8 cellular contexts compared by ENCODE assay signal in the genomic region with DNA sequence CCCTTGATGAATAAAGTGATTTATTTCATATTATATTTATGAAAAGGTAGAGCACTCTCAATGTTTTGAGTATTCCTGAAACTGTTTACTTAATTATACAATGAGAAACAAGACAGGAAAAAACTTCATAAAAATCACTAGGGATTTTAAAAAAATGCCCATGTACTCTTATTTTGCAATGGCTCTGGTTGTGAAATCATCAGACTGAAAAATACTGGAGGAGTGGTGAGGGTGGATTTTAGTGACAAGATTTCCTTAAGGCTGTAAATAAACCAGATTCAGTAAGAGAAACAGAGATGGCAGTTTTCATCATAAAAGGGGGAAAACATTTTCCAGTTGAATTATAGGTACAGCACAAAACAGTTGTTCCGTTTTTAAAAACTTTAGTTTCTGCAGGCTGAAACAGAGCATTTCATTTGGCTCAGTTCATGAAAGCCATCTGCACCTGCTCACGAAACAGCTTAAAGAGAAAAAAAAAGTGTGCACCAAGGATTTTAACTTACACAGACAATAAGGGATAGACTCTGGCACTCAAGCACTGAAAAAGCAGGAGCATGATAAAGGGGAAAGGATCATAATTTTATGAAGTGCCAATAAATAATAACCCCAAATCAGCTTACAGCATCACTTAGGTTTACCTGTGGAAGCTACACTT.
DNase-seq lines count a peak whose midpoint lies in the region; ATAC-seq and TF ChIP-seq lines count a peak whose summit lies in the region.

No MANE protein-coding gene starts in this region.

- H3K27me3 ChIP-seq in adrenal gland (no peaks in the 10 kb centered on the region), upper lobe of left lung (no peaks in the 10 kb centered on the region)

- H3K27ac Mint-ChIP-seq in activated naive CD4-positive, alpha-beta T cell treated with anti-CD3 and anti-CD28 coated beads, Interleukin-2, amount 10 ng/mL, durations not matched to agents 7 days and 5 days, result peak overlapping the region; percentile 93
- peak overlapping the region; percentile 96 for H3K27ac Mint-ChIP-seq in memory B cell

- H3K36me3 ChIP-seq in adrenal gland (replicated peaks in 1 of 2), result no peaks in the 10 kb centered on the region
- no peaks in the 10 kb centered on the region for H3K36me3 ChIP-seq in upper lobe of left lung

- TF ChIP-seq POLR2A in adrenal gland (IDR thresholded peaks at IDR 0.05) (no peak), upper lobe of left lung (IDR thresholded peaks at IDR 0.05) (no peak)

- 37 to 44% (median 38%) methylated on average over 2 of the region's 2 CpGs for WGBS in adrenal gland, 4 donors
- WGBS in upper lobe of left lung, 2 donors, result 40 to 64% methylated on average over 2 of the region's 2 CpGs

- intact Hi-C loops in adrenal gland (cut with DNase I), result no loop called here

- CTCF ChIA-PET in activated naive CD4-positive, alpha-beta T cell treated with anti-CD3 and anti-CD28 coated beads, Interleukin-2, amount 10 ng/mL, durations not matched to agents 7 days and 5 days (lab: Charles Lee), result interaction anchor here (0.7 to 12.1 kb wide), 13 partner anchors 28 to 1089 kb away, joined by 3 to 144 read pairs (median 3); a partner anchor contains a TSS

- DNase-seq in activated naive CD4-positive, alpha-beta T cell treated with anti-CD3 and anti-CD28 coated beads, Interleukin-2, amount 10 ng/mL, durations not matched to agents 7 days and 5 days, result no peak
- no peak for DNase-seq in activated naive CD4-positive, alpha-beta T cell (lab: John Stamatoyannopoulos, UW)
- DNase-seq in adrenal gland (no peak), memory B cell (ENCODE audit: low spot score in 2 of 2) (no peak), upper lobe of left lung (no peak)
- no peak for DNase-seq in NK-92 treated with Interleukin-12 subunit alpha and Interleukin-12 subunit beta, amount 100 ng/mL, for 24 hours (lab: John Stamatoyannopoulos, UW)
- DNase-seq in activated CD4-positive, CD25-positive, alpha-beta regulatory T cell (lab: John Stamatoyannopoulos, UW), result no peak

- TF ChIP-seq EP300 in upper lobe of left lung (IDR thresholded peaks at IDR 0.05), result no peak

- TF ChIP-seq CTCF in adrenal gland (IDR thresholded peaks at IDR 0.05), result no peak
- TF ChIP-seq CTCF in upper lobe of left lung (IDR thresholded peaks at IDR 0.05), result no peak

- peaks cover 0 to 22% of the 10 kb centered on the region in 2 donors for H3K4me1 ChIP-seq in adrenal gland (replicated peaks in 1 of 2)
- peaks cover 46 to 55% (median 49%) of the 10 kb centered on the region in 4 donors for H3K4me1 ChIP-seq in upper lobe of left lung

- H3K9me3 Mint-ChIP-seq in activated naive CD4-positive, alpha-beta T cell treated with anti-CD3 and anti-CD28 coated beads, Interleukin-2, amount 10 ng/mL, durations not matched to agents 7 days and 5 days, result no peaks in the 10 kb centered on the region
- no peaks in the 10 kb centered on the region for H3K9me3 Mint-ChIP-seq in memory B cell

- H3K36me3 Mint-ChIP-seq in activated naive CD4-positive, alpha-beta T cell treated with anti-CD3 and anti-CD28 coated beads, Interleukin-2, amount 10 ng/mL, durations not matched to agents 7 days and 5 days, result peaks cover 4% of the 10 kb centered on the region
- H3K36me3 Mint-ChIP-seq in memory B cell, result no peaks in the 10 kb centered on the region

- no peak for ATAC-seq in memory B cell (ENCODE audit: low read depth)
- peak in 1 of 2 donors; percentile 42 for ATAC-seq in upper lobe of left lung (ENCODE audit: low FRiP score in 2 of 2)
- ATAC-seq in GM19452 (IDR thresholded peaks at IDR 0.05; ENCODE audit: unreplicated experiment), result no peak

- H3K27me3 Mint-ChIP-seq in activated naive CD4-positive, alpha-beta T cell treated with anti-CD3 and anti-CD28 coated beads, Interleukin-2, amount 10 ng/mL, durations not matched to agents 7 days and 5 days, result no peaks in the 10 kb centered on the region
- H3K27me3 Mint-ChIP-seq in memory B cell, result no peaks in the 10 kb centered on the region

- H3K9me3 ChIP-seq in adrenal gland (replicated peaks in 1 of 3) (no peaks in the 10 kb centered on the region), upper lobe of left lung (no peaks in the 10 kb centered on the region)

- H3K27ac ChIP-seq in adrenal gland, result peak overlapping the region in 4 of 5 donors; percentile 83 to 90 (median 86)
- H3K27ac ChIP-seq in upper lobe of left lung, result peak overlapping the region; percentile 79 to 89 (median 85)

- peaks cover 52% of the 10 kb centered on the region for H3K4me1 Mint-ChIP-seq in activated naive CD4-positive, alpha-beta T cell treated with anti-CD3 and anti-CD28 coated beads, Interleukin-2, amount 10 ng/mL, durations not matched to agents 7 days and 5 days
- H3K4me1 Mint-ChIP-seq in memory B cell, result peaks cover 32% of the 10 kb centered on the region

- H3K4me3 ChIP-seq in adrenal gland (peak overlapping the region in 1 of 4 donors; percentile 58), upper lobe of left lung (peak overlapping the region in 1 of 4 donors; percentile 46)

- H3K4me3 Mint-ChIP-seq in activated naive CD4-positive, alpha-beta T cell treated with anti-CD3 and anti-CD28 coated beads, Interleukin-2, amount 10 ng/mL, durations not matched to agents 7 days and 5 days, result peak overlapping the region; percentile 75
- peak overlapping the region; percentile 37 for H3K4me3 Mint-ChIP-seq in memory B cell
